In genomic region chrX:2715066-2715600, GRCh38 we compare ENCODE assay signal across 19 cellular contexts. TPM values are rescaled to one million over a fixed set of nuclear protein-coding genes. Genes with fewer than 3 reads are reported as not detected.
DNase-seq lines count a peak whose midpoint lies in the region; ATAC-seq and TF ChIP-seq lines count a peak whose summit lies in the region.
"Had no signal": no experiment of that assay in that cellular context is flagged by ENCODE, and none has a peak within 500 bp of the region (broad histone marks: within the 10 kb centered on the region; RNA-seq: fewer than 3 reads in every experiment).

No MANE protein-coding gene starts in this region.

- no peaks in the 10 kb centered on the region for H3K9me3 ChIP-seq in H9 (ENCODE audit: control insufficient read depth, low read depth, low read length)
- no peaks in the 10 kb centered on the region for H3K9me3 ChIP-seq in smooth muscle cell (replicated peaks; ENCODE audit: low read depth)
- H3K9me3 ChIP-seq: ascending aorta had no signal

- H3K4me3 Mint-ChIP-seq in activated naive CD4-positive, alpha-beta T cell treated with anti-CD3 and anti-CD28 coated beads for 36 hours = no peak overlapping the region
- no peak overlapping the region for H3K4me3 Mint-ChIP-seq in H9
- H3K4me3 Mint-ChIP-seq in central memory CD8-positive, alpha-beta T cell = no peak overlapping the region
- H3K4me3 Mint-ChIP-seq: activated CD4-positive, alpha-beta T cell treated with anti-CD3 and anti-CD28 coated beads, Interleukin-2, amount 10 ng/mL, durations not matched to agents 7 days and 5 days; stimulated activated naive B cell treated with anti-CD40 and anti-IgM and Interleukin-4, amounts not matched to agents 10 μg/mL and 1 μg/mL and 100 μg/mL, for 72 hours; type B pancreatic cell had no signal

- no peak overlapping the region for H4K5ac ChIP-seq in H9 (ENCODE audit: insufficient read length, low read depth, low read length)

- no peaks in the 10 kb centered on the region for H3K27me3 ChIP-seq in H9 (ENCODE audit: insufficient read depth, low read length)
- H3K27me3 ChIP-seq in smooth muscle cell (ENCODE audit: low read depth) = no peaks in the 10 kb centered on the region
- H3K27me3 ChIP-seq: ascending aorta, foreskin keratinocyte had no signal

- H3K9ac ChIP-seq in H9 (ENCODE audit: extremely low read depth, insufficient read length, low read length) (no peak overlapping the region), smooth muscle cell (ENCODE audit: low read depth) (no peak overlapping the region)

- H3K79me2 ChIP-seq in H9 (ENCODE audit: insufficient read depth, low read length) (no peaks in the 10 kb centered on the region), smooth muscle cell (ENCODE audit: low read depth) (peaks cover 83% of the 10 kb centered on the region)

- no peak overlapping the region for H2BK20ac ChIP-seq in H9 (ENCODE audit: low read depth, low read length, poor library complexity, severe bottlenecking)

- H3K4me1 Mint-ChIP-seq in activated naive CD4-positive, alpha-beta T cell treated with anti-CD3 and anti-CD28 coated beads for 36 hours (ENCODE audit: low read depth) = peaks cover 60% of the 10 kb centered on the region
- H3K4me1 Mint-ChIP-seq in H9 = peaks cover 6 to 7% of the 10 kb centered on the region in 2 experiments
- peaks cover 24% of the 10 kb centered on the region for H3K4me1 Mint-ChIP-seq in central memory CD8-positive, alpha-beta T cell

- H2BK120ac ChIP-seq in H9 (ENCODE audit: low read depth, low read length, poor library complexity, severe bottlenecking) = no peak overlapping the region

- H2AK5ac ChIP-seq in H9 (ENCODE audit: insufficient read length, low read length) = no peak overlapping the region

- H2AFZ ChIP-seq in H9 (ENCODE audit: low read length) (no peak overlapping the region), smooth muscle cell (ENCODE audit: low read depth) (no peak overlapping the region)

- H3K27ac Mint-ChIP-seq in activated naive CD4-positive, alpha-beta T cell treated with anti-CD3 and anti-CD28 coated beads for 36 hours = peak overlapping the region; percentile 73
- peak overlapping the region in 2 of 3 experiments; percentile 25 to 65; a peak in 4 of 7 replicates for H3K27ac Mint-ChIP-seq in H9
- peak overlapping the region; percentile 32 for H3K27ac Mint-ChIP-seq in central memory CD8-positive, alpha-beta T cell (ENCODE audit: low read depth)
- H3K27ac Mint-ChIP-seq: activated CD4-positive, alpha-beta T cell treated with anti-CD3 and anti-CD28 coated beads, Interleukin-2, amount 10 ng/mL, durations not matched to agents 7 days and 5 days; stimulated activated naive B cell treated with anti-CD40 and anti-IgM and Interleukin-4, amounts not matched to agents 10 μg/mL and 1 μg/mL and 100 μg/mL, for 72 hours; type B pancreatic cell had no signal

- CTCF ChIA-PET in activated naive CD4-positive, alpha-beta T cell treated with anti-CD3 and anti-CD28 coated beads for 36 hours (lab: Charles Lee) = no interaction called here

- H2BK5ac ChIP-seq in H9 (ENCODE audit: insufficient read length, low read length) = no peak overlapping the region

- H3K4me2 ChIP-seq in H9 (ENCODE audit: insufficient read depth, insufficient read length, low read length) (no peak overlapping the region), smooth muscle cell (no peak overlapping the region)

- H3K27ac ChIP-seq in H9 (ENCODE audit: insufficient read length, low read depth, low read length) (no peak overlapping the region), smooth muscle cell (ENCODE audit: low read depth) (peak overlapping the region; percentile 20)
- H3K27ac ChIP-seq: ascending aorta, foreskin keratinocyte had no signal

- H3K36me3 ChIP-seq in smooth muscle cell (ENCODE audit: low read depth) = peaks cover 17% of the 10 kb centered on the region

- no peak overlapping the region for H2BK15ac ChIP-seq in H9 (ENCODE audit: low read depth, low read length)

- no peaks in the 10 kb centered on the region for H3K4me1 ChIP-seq in H9 (ENCODE audit: insufficient read depth, low read length)
- H3K4me1 ChIP-seq in smooth muscle cell (ENCODE audit: low read depth) = no peaks in the 10 kb centered on the region
- H3K4me1 ChIP-seq: ascending aorta had no signal

- H4K91ac ChIP-seq in H9 (ENCODE audit: insufficient read length, low read depth, low read length) = no peak overlapping the region

- no peaks in the 10 kb centered on the region for H3K9me3 Mint-ChIP-seq in activated naive CD4-positive, alpha-beta T cell treated with anti-CD3 and anti-CD28 coated beads for 36 hours
- H3K9me3 Mint-ChIP-seq in H9 = no peaks in the 10 kb centered on the region; a peak in 1 of 5 replicates
- H3K9me3 Mint-ChIP-seq in central memory CD8-positive, alpha-beta T cell = no peaks in the 10 kb centered on the region
- H3K9me3 Mint-ChIP-seq: activated CD4-positive, alpha-beta T cell treated with anti-CD3 and anti-CD28 coated beads, Interleukin-2, amount 10 ng/mL, durations not matched to agents 7 days and 5 days; stimulated activated naive B cell treated with anti-CD40 and anti-IgM and Interleukin-4, amounts not matched to agents 10 μg/mL and 1 μg/mL and 100 μg/mL, for 72 hours; type B pancreatic cell had no signal

- no peak for DNase-seq in activated naive CD4-positive, alpha-beta T cell treated with anti-CD3 and anti-CD28 coated beads for 36 hours
- DNase-seq in activated naive CD4-positive, alpha-beta T cell treated with Interleukin-2 at 50 U/mL for 16 hours = no peak
- DNase-seq in H9 (no peak), smooth muscle cell (lab: John Stamatoyannopoulos, UW; ENCODE audit: unreplicated experiment) (no peak), foreskin melanocyte (no peak), dedifferentiated amniotic fluid mesenchymal stem cell (ENCODE audit: extremely low spot score) (no peak)
- no peak for DNase-seq in central memory CD8-positive, alpha-beta T cell (ENCODE audit: low spot score in 2 of 2)
- DNase-seq: COR-L47; foreskin keratinocyte; hypothalamus; NCI-H1436 treated with DMSO at 0.1 percent for 48 hours; NCI-H2227 treated with DMSO at 0.1 percent for 48 hours; NCI-H82; nucleus accumbens; stimulated activated naive B cell treated with anti-CD40 and anti-IgM and Interleukin-4, amounts not matched to agents 10 μg/mL and 1 μg/mL and 100 μg/mL, for 72 hours had no signal

- no peak overlapping the region for H3T11ph ChIP-seq in H9 (ENCODE audit: low read length)

- H3K14ac ChIP-seq in H9 (ENCODE audit: insufficient read depth, low read length) = no peak overlapping the region

- H2BK12ac ChIP-seq in H9 (ENCODE audit: insufficient read length, low read depth, low read length) = no peak overlapping the region

- no peak overlapping the region for H3K23ac ChIP-seq in H9 (ENCODE audit: insufficient read length, low read depth, low read length)

- H3F3A ChIP-seq in smooth muscle cell (ENCODE audit: low read depth) = peaks cover 16% of the 10 kb centered on the region

- no peak overlapping the region for H3K18ac ChIP-seq in H9 (ENCODE audit: insufficient read length, low read depth, low read length)

- H3K4me3 ChIP-seq in smooth muscle cell = no peak overlapping the region
- H3K4me3 ChIP-seq: ascending aorta had no signal

- intact Hi-C loops in activated naive CD4-positive, alpha-beta T cell treated with anti-CD3 and anti-CD28 coated beads for 36 hours (cut with micrococcal nuclease) = no loop called here

- no peak overlapping the region for H4K8ac ChIP-seq in H9 (replicated peaks; ENCODE audit: insufficient read length, low read depth, low read length)

- H3K36me3 Mint-ChIP-seq in activated naive CD4-positive, alpha-beta T cell treated with anti-CD3 and anti-CD28 coated beads for 36 hours (ENCODE audit: low read depth) = peaks cover 67% of the 10 kb centered on the region
- peaks cover 22 to 40% (median 34%) of the 10 kb centered on the region in 3 experiments for H3K36me3 Mint-ChIP-seq in H9 (ENCODE audit: insufficient read depth in 1 of 3, low read depth in 3 of 3)
- peaks cover 58% of the 10 kb centered on the region for H3K36me3 Mint-ChIP-seq in central memory CD8-positive, alpha-beta T cell (ENCODE audit: insufficient read depth)

- no peak overlapping the region for H3K56ac ChIP-seq in H9 (ENCODE audit: insufficient read length, low read depth, low read length)

- TF ChIP-seq CTCF in H9 (conservative IDR thresholded peaks at IDR 0.05) = no peak
- no peak for TF ChIP-seq CTCF in smooth muscle cell (IDR thresholded peaks at IDR 0.05; ENCODE audit: borderline replicate concordance, insufficient read depth, poor library complexity, severe bottlenecking)

- ATAC-seq in central memory CD8-positive, alpha-beta T cell (replicated peaks; ENCODE audit: extremely low read depth, poor library complexity, severe bottlenecking) = no peak
- ATAC-seq in HG03095 (IDR thresholded peaks at IDR 0.05; ENCODE audit: unreplicated experiment) = no peak
- ATAC-seq: foreskin keratinocyte; stimulated activated naive B cell treated with anti-CD40 and anti-IgM and Interleukin-4, amounts not matched to agents 10 μg/mL and 1 μg/mL and 100 μg/mL, for 72 hours had no signal

- WGBS in H9 (ENCODE audit: extremely low coverage, insufficient read length, low lambda C conversion rate) = no CpG with 5 or more reads among the region's 11 CpGs
- 62% methylated on average over 11 of the region's 11 CpGs for WGBS in smooth muscle cell (ENCODE audit: low lambda C conversion rate)

- H4K20me1 ChIP-seq in H9 (ENCODE audit: control insufficient read depth, insufficient read depth, insufficient read length) (no peaks in the 10 kb centered on the region), smooth muscle cell (ENCODE audit: low read depth) (peaks cover 27% of the 10 kb centered on the region)

- no peaks in the 10 kb centered on the region for H3K79me1 ChIP-seq in H9 (ENCODE audit: insufficient read depth, low read depth, low read length, poor library complexity, severe bottlenecking)

- H3K4ac ChIP-seq in H9 (ENCODE audit: low read depth, low read length) = no peak overlapping the region

- H3K23me2 ChIP-seq in H9 (ENCODE audit: insufficient read length, low read depth, low read length, poor library complexity, severe bottlenecking) = no peaks in the 10 kb centered on the region

- no peaks in the 10 kb centered on the region for H3K27me3 Mint-ChIP-seq in activated naive CD4-positive, alpha-beta T cell treated with anti-CD3 and anti-CD28 coated beads for 36 hours (ENCODE audit: low read depth)
- no peaks in the 10 kb centered on the region; the same call in 1 of the 2 replicates for H3K27me3 Mint-ChIP-seq in H9 (ENCODE audit: low read depth)
- no peaks in the 10 kb centered on the region for H3K27me3 Mint-ChIP-seq in central memory CD8-positive, alpha-beta T cell
- H3K27me3 Mint-ChIP-seq: activated CD4-positive, alpha-beta T cell treated with anti-CD3 and anti-CD28 coated beads, Interleukin-2, amount 10 ng/mL, durations not matched to agents 7 days and 5 days; stimulated activated naive B cell treated with anti-CD40 and anti-IgM and Interleukin-4, amounts not matched to agents 10 μg/mL and 1 μg/mL and 100 μg/mL, for 72 hours; type B pancreatic cell had no signal

RNA-seq across cellular contexts. Expression of gene CD99, which starts 24.0 kb away (rescaled TPM):
- total RNA-seq in activated naive CD4-positive, alpha-beta T cell treated with anti-CD3 and anti-CD28 coated beads for 36 hours = 100 to 1,000 TPM; 205 to 215 TPM
- 92.1 and 92.4 TPM in 2 replicates for total RNA-seq in H9 (2021)
- total RNA-seq in smooth muscle cell = 647 and 726 TPM in 2 replicates
- polyA plus RNA-seq in smooth muscle cell = 1,194 and 1,373 TPM in 2 replicates

RNA-seq across cellular contexts. Expression of gene XG, which starts 36.7 kb away (rescaled TPM):
- total RNA-seq in activated naive CD4-positive, alpha-beta T cell treated with anti-CD3 and anti-CD28 coated beads for 36 hours = not detected
- 1.1 and 1.7 TPM in 2 replicates for total RNA-seq in H9 (2021)
- total RNA-seq in smooth muscle cell = 1.1 and 2.6 TPM in 2 replicates
- polyA plus RNA-seq in smooth muscle cell = 1.3 and 3.6 TPM in 2 replicates
- total RNA-seq: activated CD4-positive, alpha-beta T cell treated with anti-CD3 and anti-CD28 coated beads, Interleukin-2, amount 10 ng/mL, durations not matched to agents 7 days and 5 days had no signal
